In genomic region chr1:15573477-15573876, GRCh38 we compare ENCODE assay signal across 19 cellular contexts. TPM values are rescaled to one million over a fixed set of nuclear protein-coding genes. Genes with fewer than 3 reads are reported as not detected.
DNase-seq lines count a peak whose midpoint lies in the region; ATAC-seq, FAIRE-seq and TF ChIP-seq lines count a peak whose summit lies in the region.
"Had no signal": no experiment of that assay in that cellular context is flagged by ENCODE, and none has a peak within 500 bp of the region (broad histone marks: within the 10 kb centered on the region; RNA-seq: fewer than 3 reads in every experiment).

No MANE protein-coding gene starts in this region.

- H3K36me3 Mint-ChIP-seq in chondrocyte (ENCODE audit: low read depth) (peaks cover 7% of the 10 kb centered on the region), naive B cell (peaks cover 0 to 9% of the 10 kb centered on the region in 2 donors), MCF 10A (ENCODE audit: insufficient read depth, unreplicated experiment) (peaks cover 40% of the 10 kb centered on the region)
- H3K36me3 Mint-ChIP-seq in activated CD8-positive, alpha-beta T cell treated with anti-CD3 and anti-CD28 coated beads for 36 hours (ENCODE audit: low read depth), result peaks cover 38% of the 10 kb centered on the region

- intact Hi-C loops in HepG2 (cut with micrococcal nuclease; ENCODE audit: unreplicated experiment) (no loop called here), right lobe of liver (cut with DNase I) (no loop called here), MCF 10A (cut with micrococcal nuclease) (no loop called here), mammary epithelial cell (cut with micrococcal nuclease) (no loop called here)
- intact Hi-C loops in activated CD8-positive, alpha-beta T cell treated with anti-CD3 and anti-CD28 coated beads for 36 hours (cut with micrococcal nuclease), result no loop called here

- H3K9ac ChIP-seq in HepG2 (ENCODE audit: insufficient read depth, low read depth, low read length) (no peak overlapping the region), mammary epithelial cell (ENCODE audit: insufficient read depth, low read length) (no peak overlapping the region)

- no peak for TF ChIP-seq EP300 in HepG2 (IDR thresholded peaks at IDR 0.05; ENCODE audit: low read depth in 2 of 2, low read length in 2 of 2)
- TF ChIP-seq EP300 in HepG2 (CRISPR knock-in tag; IDR thresholded peaks at IDR 0.05; ENCODE audit: borderline replicate concordance), result no peak

- ATAC-seq in HepG2, result no peak
- ATAC-seq in right lobe of liver, result no peak
- ATAC-seq in naive B cell (ENCODE audit: low read depth in 2 of 2), result no peak
- ATAC-seq in activated CD8-positive, alpha-beta T cell treated with anti-CD3 and anti-CD28 coated beads for 36 hours, result no peak
- ATAC-seq: mucosa of descending colon; pancreas; stimulated activated naive CD8-positive, alpha-beta T cell treated with anti-CD3 and anti-CD28 coated beads, Interleukin-15, Interleukin-2, amounts not matched to agents 100 U/mL and 50 U/mL, for 24 hours had no signal

- H2AFZ ChIP-seq in HepG2 (ENCODE audit: low read length) (no peak overlapping the region), mammary epithelial cell (ENCODE audit: low read depth, low read length) (no peak overlapping the region)

- 0 out of 2 replicates have a peak, but pooled peaks cover 6% of the 10 kb centered on the region for H3K4me1 ChIP-seq in HepG2 (ENCODE audit: insufficient read depth, low read length)
- peaks cover 0 to 17% (median 8%) of the 10 kb centered on the region in 4 donors for H3K4me1 ChIP-seq in right lobe of liver
- H3K4me1 ChIP-seq in mammary epithelial cell (ENCODE audit: insufficient read depth, low read length), result no peaks in the 10 kb centered on the region
- H3K4me1 ChIP-seq: pancreas had no signal

- no peaks in the 10 kb centered on the region for H3K79me2 ChIP-seq in HepG2 (ENCODE audit: insufficient read depth, low read length)
- no peaks in the 10 kb centered on the region for H3K79me2 ChIP-seq in mammary epithelial cell (ENCODE audit: insufficient read depth, low read length)

- H3K4me2 ChIP-seq in HepG2 (ENCODE audit: low read depth, low read length) (no peak overlapping the region), mammary epithelial cell (ENCODE audit: insufficient read depth, low read depth, low read length) (no peak overlapping the region)

- no peak for TF ChIP-seq CTCF in HepG2 (CRISPR knock-in tag; IDR thresholded peaks at IDR 0.05)
- TF ChIP-seq CTCF in right lobe of liver (IDR thresholded peaks at IDR 0.05), result no peak
- no peak for TF ChIP-seq CTCF in chondrocyte (IDR thresholded peaks at IDR 0.05)
- TF ChIP-seq CTCF in MCF 10A (IDR thresholded peaks at IDR 0.05; ENCODE audit: unreplicated experiment), result no peak
- no peak for TF ChIP-seq CTCF in activated CD8-positive, alpha-beta T cell treated with anti-CD3 and anti-CD28 coated beads for 36 hours (IDR thresholded peaks at IDR 0.05)
- no peak for TF ChIP-seq CTCF in mammary epithelial cell (conservative IDR thresholded peaks at IDR 0.05 in 1 of 2, IDR thresholded peaks at IDR 0.05 in 1 of 2; ENCODE audit: extremely low read depth in 1 of 2, insufficient read depth in 1 of 2, low read depth in 1 of 2, low read length in 2 of 2)

- H4K20me1 ChIP-seq in HepG2 (ENCODE audit: insufficient read depth, low read length) (no peaks in the 10 kb centered on the region), mammary epithelial cell (ENCODE audit: insufficient read depth, low read length) (no peaks in the 10 kb centered on the region)

- no peak for TF ChIP-seq POLR2A in HepG2 (IDR thresholded peaks at IDR 0.05; ENCODE audit: insufficient read depth in 1 of 2, low read depth in 2 of 2, low read length in 2 of 2)
- TF ChIP-seq POLR2A in right lobe of liver (IDR thresholded peaks at IDR 0.05), result no peak

- H3K4me3 Mint-ChIP-seq in chondrocyte (ENCODE audit: unreplicated experiment) (peak overlapping the region; percentile 1), naive B cell (peak overlapping the region in 1 of 8 donors; percentile 12), MCF 10A (ENCODE audit: unreplicated experiment) (no peak overlapping the region)
- no peak overlapping the region for H3K4me3 Mint-ChIP-seq in activated CD8-positive, alpha-beta T cell treated with anti-CD3 and anti-CD28 coated beads for 36 hours
- H3K4me3 Mint-ChIP-seq: activated naive CD8-positive, alpha-beta T cell treated with anti-CD3 and anti-CD28 coated beads, Interleukin-2, amount 10 ng/mL, durations not matched to agents 7 days and 5 days had no signal

- H3K27ac Mint-ChIP-seq in chondrocyte (ENCODE audit: unreplicated experiment) (peak overlapping the region; percentile 97), naive B cell (peak overlapping the region in 5 of 6 donors; percentile 11 to 51 (median 33)), MCF 10A (ENCODE audit: low read depth, unreplicated experiment) (no peak overlapping the region)
- no peak overlapping the region for H3K27ac Mint-ChIP-seq in activated CD8-positive, alpha-beta T cell treated with anti-CD3 and anti-CD28 coated beads for 36 hours
- H3K27ac Mint-ChIP-seq: activated naive CD8-positive, alpha-beta T cell treated with anti-CD3 and anti-CD28 coated beads, Interleukin-2, amount 10 ng/mL, durations not matched to agents 7 days and 5 days had no signal

- WGBS in HepG2 (ENCODE audit: low lambda C conversion rate), result 99% methylated on average over 9 of the region's 9 CpGs
- WGBS in right lobe of liver (ENCODE audit: insufficient coverage, low coverage, low lambda C conversion rate, missing lambda C conversion rate), result 87% methylated on average over 9 of the region's 9 CpGs
- WGBS in mammary epithelial cell (ENCODE audit: low coverage, missing lambda C conversion rate), result 91% methylated on average over 8 of the region's 9 CpGs

- CTCF ChIA-PET in HepG2 (lab: Yijun Ruan, JAX; ENCODE audit: low intra/inter-chr PET ratio, low total read pairs) (no interaction called here), MCF 10A (lab: Yijun Ruan, JAX) (interaction anchor here (0.9 kb wide), 1 partner anchor 34 kb away, joined by 3 read pairs; no protein-coding TSS in a partner anchor), mammary epithelial cell (lab: Charles Lee; ENCODE audit: low non-redundant PET) (no interaction called here)
- CTCF ChIA-PET in activated CD8-positive, alpha-beta T cell treated with anti-CD3 and anti-CD28 coated beads for 36 hours (lab: Charles Lee), result no interaction called here

- no peak for DNase-seq in HepG2 (ENCODE audit: low spot score)
- DNase-seq in right lobe of liver, result no peak
- no peak for DNase-seq in chondrocyte (ENCODE audit: low spot score)
- DNase-seq in naive B cell, result no peak
- no peak for DNase-seq in MCF 10A (ENCODE audit: unreplicated experiment)
- DNase-seq in activated CD8-positive, alpha-beta T cell treated with anti-CD3 and anti-CD28 coated beads for 36 hours, result no peak
- no peak for DNase-seq in mammary epithelial cell
- no peak for DNase-seq in frontal cortex (ENCODE audit: low spot score in 2 of 2)
- DNase-seq: activated CD4-positive, alpha-beta T cell treated with anti-CD3 and anti-CD28 coated beads for 48 hours; activated naive CD8-positive, alpha-beta T cell treated with anti-CD3 and anti-CD28 coated beads, Interleukin-2, amount 10 ng/mL, durations not matched to agents 7 days and 5 days; mucosa of descending colon; NCI-H1694; NCI-H446 treated with DMSO at 0.1 percent for 48 hours; pancreas; stimulated activated naive CD8-positive, alpha-beta T cell treated with anti-CD3 and anti-CD28 coated beads, Interleukin-15, Interleukin-2, amounts not matched to agents 100 U/mL and 50 U/mL, for 24 hours had no signal

- TF ChIP-seq RAD21 in HepG2 (CRISPR knock-in tag; IDR thresholded peaks at IDR 0.05), result no peak

- POLR2A ChIA-PET in HepG2 (lab: Yijun Ruan, JAX), result interaction anchor here (0.9 to 1.8 kb wide), 3 partner anchors 11 to 46 kb away, joined by 3 to 4 read pairs (median 4); partner anchors contain the start of genes AGMAT and DNAJC16
- POLR2A ChIA-PET in MCF 10A (lab: Yijun Ruan, JAX), result no interaction called here
- POLR2A ChIA-PET in activated CD8-positive, alpha-beta T cell treated with anti-CD3 and anti-CD28 coated beads for 36 hours (lab: Charles Lee), result no interaction called here

- H3K4me1 Mint-ChIP-seq in chondrocyte (ENCODE audit: low read depth) (peaks cover 35% of the 10 kb centered on the region), naive B cell (peaks cover 17 to 51% (median 32%) of the 10 kb centered on the region in 3 donors), MCF 10A (ENCODE audit: insufficient read depth, unreplicated experiment) (no peaks in the 10 kb centered on the region)
- H3K4me1 Mint-ChIP-seq in activated CD8-positive, alpha-beta T cell treated with anti-CD3 and anti-CD28 coated beads for 36 hours (ENCODE audit: low read depth), result peaks cover 12% of the 10 kb centered on the region

- H3K27me3 ChIP-seq in HepG2 (ENCODE audit: control insufficient read depth in 1 of 2, insufficient read depth in 2 of 2, low read length in 2 of 2) (no peaks in the 10 kb centered on the region), right lobe of liver (no peaks in the 10 kb centered on the region), mammary epithelial cell (ENCODE audit: insufficient read depth, low read length) (no peaks in the 10 kb centered on the region)
- H3K27me3 ChIP-seq: pancreas had no signal

- H3K36me3 ChIP-seq in HepG2 (replicated peaks in 1 of 2; ENCODE audit: control insufficient read depth in 1 of 2, insufficient read depth in 2 of 2, low read length in 2 of 2), result peaks cover 18 to 58% of the 10 kb centered on the region in 2 experiments
- H3K36me3 ChIP-seq in right lobe of liver, result peaks cover 0 to 16% (median 8%) of the 10 kb centered on the region in 4 donors
- no peaks in the 10 kb centered on the region for H3K36me3 ChIP-seq in mammary epithelial cell (ENCODE audit: insufficient read depth, low read length)

- H3K9me3 Mint-ChIP-seq in chondrocyte (ENCODE audit: low read depth) (no peaks in the 10 kb centered on the region), naive B cell (no peaks in the 10 kb centered on the region), MCF 10A (ENCODE audit: unreplicated experiment) (no peaks in the 10 kb centered on the region)
- H3K9me3 Mint-ChIP-seq in activated CD8-positive, alpha-beta T cell treated with anti-CD3 and anti-CD28 coated beads for 36 hours, result no peaks in the 10 kb centered on the region
- H3K9me3 Mint-ChIP-seq: activated naive CD8-positive, alpha-beta T cell treated with anti-CD3 and anti-CD28 coated beads, Interleukin-2, amount 10 ng/mL, durations not matched to agents 7 days and 5 days had no signal

- dilution Hi-C loops in mammary epithelial cell (cut with HindIII; ENCODE audit: low sequenced_read_pairs), result no loop called here

- H3K27ac ChIP-seq in HepG2 (ENCODE audit: extremely low read length, insufficient read depth, low read length) (no peak overlapping the region), right lobe of liver (no peak overlapping the region), mammary epithelial cell (ENCODE audit: insufficient read depth, low read depth, low read length) (no peak overlapping the region)
- H3K27ac ChIP-seq: HL-60, pancreas had no signal

- H3K9me3 ChIP-seq in HepG2 (ENCODE audit: low read length), result no peaks in the 10 kb centered on the region
- no peaks in the 10 kb centered on the region for H3K9me3 ChIP-seq in right lobe of liver
- H3K9me3 ChIP-seq in mammary epithelial cell (replicated peaks; ENCODE audit: insufficient read depth, low read length), result no peaks in the 10 kb centered on the region
- H3K9me3 ChIP-seq: mucosa of descending colon, pancreas had no signal

- in situ Hi-C loops in HepG2 (cut with HindIII; ENCODE audit: extremely low pct_ligation_motif_present, low pct_unique_long_range_greater_than_20kb) (no loop called here), mammary epithelial cell (cut with MboI; ENCODE audit: low sequenced_read_pairs in 2 of 2) (no loop called here)

- H3K4me3 ChIP-seq in HepG2 (replicated peaks in 1 of 3; ENCODE audit: insufficient read depth in 1 of 3, low read depth in 2 of 3, low read length in 3 of 3), result no peak overlapping the region
- no peak overlapping the region for H3K4me3 ChIP-seq in right lobe of liver
- H3K4me3 ChIP-seq in mammary epithelial cell (replicated peaks in 1 of 3; ENCODE audit: insufficient read depth in 1 of 3, low read depth in 2 of 3, low read length in 3 of 3), result no peak overlapping the region
- H3K4me3 ChIP-seq: mucosa of descending colon, pancreas had no signal

- FAIRE-seq in HepG2 (lab: Jason Lieb, UNC) (no peak), frontal cortex (lab: Jason Lieb, UNC) (no peak)
- FAIRE-seq: D721Med, endothelial cell of umbilical vein, islet of Langerhans, pancreas had no signal

- BruUV-seq in HepG2 (replicated peaks; lab: Mats Ljungman, UMichigan) (no TSS peak), MCF 10A (replicated peaks; lab: Mats Ljungman, UMichigan) (no TSS peak), mammary epithelial cell (replicated peaks; lab: Mats Ljungman, UMichigan) (no TSS peak)

- no peaks in the 10 kb centered on the region for H3K27me3 Mint-ChIP-seq in chondrocyte (ENCODE audit: low read depth)
- H3K27me3 Mint-ChIP-seq in naive B cell, result no peaks in the 10 kb centered on the region
- H3K27me3 Mint-ChIP-seq in MCF 10A (ENCODE audit: insufficient read depth, unreplicated experiment), result no peaks in the 10 kb centered on the region
- no peaks in the 10 kb centered on the region for H3K27me3 Mint-ChIP-seq in activated CD8-positive, alpha-beta T cell treated with anti-CD3 and anti-CD28 coated beads for 36 hours
- H3K27me3 Mint-ChIP-seq: activated naive CD8-positive, alpha-beta T cell treated with anti-CD3 and anti-CD28 coated beads, Interleukin-2, amount 10 ng/mL, durations not matched to agents 7 days and 5 days had no signal

RNA-seq across cellular contexts. Expression of gene AGMAT, which starts 11.4 kb away (rescaled TPM):
- total RNA-seq in HepG2 (2016; rRNA removed; fragmentation: Illumina TruSeq; extraction: Trizol) (174 and 216 TPM in 2 replicates), right lobe of liver (10 to 100 TPM; 49.4 to 79.9 (median 66.1) TPM), chondrocyte (0.68 to 1.1 TPM (median 0.82 TPM) in 3 replicates), MCF 10A (2022) (not detected in 2 replicates), mammary epithelial cell (under 1 TPM; 0.28 to 0.83 TPM), frontal cortex (0.82 TPM)
- 22.0 and 25.2 TPM in 2 replicates for total RNA-seq in HepG2 (2016; cell fraction: cytosol; rRNA removed; fragmentation: Illumina TruSeq; extraction: Trizol; ENCODE audit: low read depth)
- 174 and 209 TPM in 2 replicates for total RNA-seq in HepG2 (2016; cell fraction: insoluble cytoplasmic fraction; rRNA removed; fragmentation: Illumina TruSeq; extraction: Trizol)
- total RNA-seq in HepG2 (2016; cell fraction: membrane; rRNA removed; fragmentation: Illumina TruSeq; extraction: Trizol), result 86.5 and 94.9 TPM in 2 replicates
- 61.7 and 71.0 TPM in 2 replicates for total RNA-seq in HepG2 (2016; cell fraction: nucleus; rRNA removed; fragmentation: Illumina TruSeq; extraction: Trizol)
- polyA plus RNA-seq in HepG2 (2011; rRNA removed) (52.6 and 59.1 TPM in 2 replicates), naive B cell (ENCODE audit: low read depth in 6 of 6) (1 to 10 TPM; 2.4 to 7.4 (median 3.8) TPM), mammary epithelial cell (0.50 TPM)
- 56.4 and 64.1 TPM in 2 replicates for polyA plus RNA-seq in HepG2 (2011; cell fraction: cytosol; rRNA removed)
- 19.8 and 21.4 TPM in 2 replicates for polyA plus RNA-seq in HepG2 (2011; cell fraction: nucleus; rRNA removed)
- 42.6 and 66.8 TPM in 2 replicates for polyA plus RNA-seq in HepG2 (2012)
- 17.9 and 21.4 TPM in 2 replicates for polyA plus RNA-seq in HepG2 (2016; cell fraction: cytosol; fragmentation: Illumina TruSeq; extraction: Trizol; ENCODE audit: low read depth)
- polyA plus RNA-seq in HepG2 (2016; cell fraction: insoluble cytoplasmic fraction; fragmentation: Illumina TruSeq; extraction: Trizol; ENCODE audit: low read depth), result 174 and 175 TPM in 2 replicates
- 49.4 and 51.3 TPM in 2 replicates for polyA plus RNA-seq in HepG2 (2016; cell fraction: membrane; fragmentation: Illumina TruSeq; extraction: Trizol; ENCODE audit: low read depth)
- 65.8 and 75.1 TPM in 2 replicates for polyA plus RNA-seq in HepG2 (2016; cell fraction: nucleus; fragmentation: Illumina TruSeq; extraction: Trizol; ENCODE audit: insufficient read depth, low read depth)
- polyA minus RNA-seq in HepG2 (2011; rRNA and poly(A)+ RNA removed; ENCODE audit: low replicate concordance), result 29.8 and 85.0 TPM in 2 replicates
- 46.5 and 48.4 TPM in 2 replicates for polyA minus RNA-seq in HepG2 (2011; cell fraction: cytosol; rRNA and poly(A)+ RNA removed)
- polyA minus RNA-seq in HepG2 (2011; cell fraction: nucleus; rRNA and poly(A)+ RNA removed), result 22.0 and 23.9 TPM in 2 replicates
- total RNA-seq in activated CD8-positive, alpha-beta T cell treated with anti-CD3 and anti-CD28 coated beads for 36 hours, result 10 to 100 TPM; 21.6 to 21.9 TPM
- not detected for polyA minus RNA-seq in mammary epithelial cell

RNA-seq across cellular contexts. Expression of gene DDI2, which starts 43.8 kb away (rescaled TPM):
- total RNA-seq in HepG2 (2016; rRNA removed; fragmentation: Illumina TruSeq; extraction: Trizol), result 25.7 and 34.0 TPM in 2 replicates
- total RNA-seq in HepG2 (2016; cell fraction: cytosol; rRNA removed; fragmentation: Illumina TruSeq; extraction: Trizol; ENCODE audit: low read depth), result 5.9 and 7.5 TPM in 2 replicates
- total RNA-seq in HepG2 (2016; cell fraction: insoluble cytoplasmic fraction; rRNA removed; fragmentation: Illumina TruSeq; extraction: Trizol), result 26.2 and 32.2 TPM in 2 replicates
- total RNA-seq in HepG2 (2016; cell fraction: membrane; rRNA removed; fragmentation: Illumina TruSeq; extraction: Trizol), result 11.2 and 13.9 TPM in 2 replicates
- total RNA-seq in HepG2 (2016; cell fraction: nucleus; rRNA removed; fragmentation: Illumina TruSeq; extraction: Trizol), result 41.5 and 50.4 TPM in 2 replicates
- polyA plus RNA-seq in HepG2 (2011; rRNA removed), result 8.5 and 10.1 TPM in 2 replicates
- polyA plus RNA-seq in HepG2 (2011; cell fraction: cytosol; rRNA removed), result 5.5 and 7.7 TPM in 2 replicates
- 19.8 and 23.2 TPM in 2 replicates for polyA plus RNA-seq in HepG2 (2011; cell fraction: nucleus; rRNA removed)
- polyA plus RNA-seq in HepG2 (2012), result 19.5 and 23.0 TPM in 2 replicates
- polyA plus RNA-seq in HepG2 (2016; cell fraction: cytosol; fragmentation: Illumina TruSeq; extraction: Trizol; ENCODE audit: low read depth), result 1.1 and 1.3 TPM in 2 replicates
- 22.9 and 23.8 TPM in 2 replicates for polyA plus RNA-seq in HepG2 (2016; cell fraction: insoluble cytoplasmic fraction; fragmentation: Illumina TruSeq; extraction: Trizol; ENCODE audit: low read depth)
- 2.7 and 3.3 TPM in 2 replicates for polyA plus RNA-seq in HepG2 (2016; cell fraction: membrane; fragmentation: Illumina TruSeq; extraction: Trizol; ENCODE audit: low read depth)
- polyA plus RNA-seq in HepG2 (2016; cell fraction: nucleus; fragmentation: Illumina TruSeq; extraction: Trizol; ENCODE audit: insufficient read depth, low read depth), result 23.7 and 25.3 TPM in 2 replicates
- polyA minus RNA-seq in HepG2 (2011; rRNA and poly(A)+ RNA removed; ENCODE audit: low replicate concordance), result 38.4 and 51.6 TPM in 2 replicates
- polyA minus RNA-seq in HepG2 (2011; cell fraction: cytosol; rRNA and poly(A)+ RNA removed), result 15.5 and 15.8 TPM in 2 replicates
- 118 and 145 TPM in 2 replicates for polyA minus RNA-seq in HepG2 (2011; cell fraction: nucleus; rRNA and poly(A)+ RNA removed)
- 10 to 100 TPM; 24.9 to 70.0 (median 42.9) TPM for total RNA-seq in right lobe of liver
- total RNA-seq in chondrocyte, result 17.5 to 23.2 TPM (median 20.0 TPM) in 3 replicates
- 1 to 10 TPM; 2.5 to 7.1 (median 5.7) TPM for polyA plus RNA-seq in naive B cell (ENCODE audit: low read depth in 6 of 6)
- 26.6 and 32.7 TPM in 2 replicates for total RNA-seq in MCF 10A (2022)
- total RNA-seq in activated CD8-positive, alpha-beta T cell treated with anti-CD3 and anti-CD28 coated beads for 36 hours, result 10 to 100 TPM; 33.7 to 34.9 TPM
- 10 to 100 TPM; 22.2 to 29.7 TPM for total RNA-seq in mammary epithelial cell
- polyA plus RNA-seq in mammary epithelial cell, result 7.7 TPM
- polyA minus RNA-seq in mammary epithelial cell, result 18.8 TPM
- 11.8 TPM for total RNA-seq in frontal cortex

RNA-seq across cellular contexts. Expression of gene DNAJC16, which starts 46.8 kb away (rescaled TPM):
- total RNA-seq in HepG2 (2016; rRNA removed; fragmentation: Illumina TruSeq; extraction: Trizol) (10.7 and 15.4 TPM in 2 replicates), right lobe of liver (10 to 100 TPM in 4 of 6 experiments, 1 to 10 TPM in 2; 8.4 to 15.0 (median 11.9) TPM), chondrocyte (19.9 to 22.8 TPM (median 20.4 TPM) in 3 replicates), MCF 10A (2022) (17.2 and 26.5 TPM in 2 replicates), mammary epithelial cell (10 to 100 TPM; 16.0 to 23.8 TPM), frontal cortex (16.3 TPM)
- total RNA-seq in HepG2 (2016; cell fraction: cytosol; rRNA removed; fragmentation: Illumina TruSeq; extraction: Trizol; ENCODE audit: low read depth), result 7.3 and 7.8 TPM in 2 replicates
- total RNA-seq in HepG2 (2016; cell fraction: insoluble cytoplasmic fraction; rRNA removed; fragmentation: Illumina TruSeq; extraction: Trizol), result 7.8 and 13.6 TPM in 2 replicates
- total RNA-seq in HepG2 (2016; cell fraction: membrane; rRNA removed; fragmentation: Illumina TruSeq; extraction: Trizol), result 5.1 and 5.5 TPM in 2 replicates
- 15.6 and 16.7 TPM in 2 replicates for total RNA-seq in HepG2 (2016; cell fraction: nucleus; rRNA removed; fragmentation: Illumina TruSeq; extraction: Trizol)
- polyA plus RNA-seq in HepG2 (2011; rRNA removed) (11.4 and 11.7 TPM in 2 replicates), naive B cell (ENCODE audit: low read depth in 6 of 6) (10 to 100 TPM in 4 of 6 donors, 1 to 10 TPM in 2; 8.5 to 15.4 (median 14.4) TPM), mammary epithelial cell (12.1 TPM)
- 3.9 and 5.8 TPM in 2 replicates for polyA plus RNA-seq in HepG2 (2011; cell fraction: cytosol; rRNA removed)
- 7.8 and 8.8 TPM in 2 replicates for polyA plus RNA-seq in HepG2 (2011; cell fraction: nucleus; rRNA removed)
- 12.0 and 15.5 TPM in 2 replicates for polyA plus RNA-seq in HepG2 (2012)
- 0.53 and 0.67 TPM in 2 replicates for polyA plus RNA-seq in HepG2 (2016; cell fraction: cytosol; fragmentation: Illumina TruSeq; extraction: Trizol; ENCODE audit: low read depth)
- polyA plus RNA-seq in HepG2 (2016; cell fraction: insoluble cytoplasmic fraction; fragmentation: Illumina TruSeq; extraction: Trizol; ENCODE audit: low read depth), result 6.7 and 7.3 TPM in 2 replicates
- polyA plus RNA-seq in HepG2 (2016; cell fraction: membrane; fragmentation: Illumina TruSeq; extraction: Trizol; ENCODE audit: low read depth), result 1.7 and 3.2 TPM in 2 replicates
- polyA plus RNA-seq in HepG2 (2016; cell fraction: nucleus; fragmentation: Illumina TruSeq; extraction: Trizol; ENCODE audit: insufficient read depth, low read depth), result 19.2 and 21.4 TPM in 2 replicates
- 20.6 and 25.6 TPM in 2 replicates for polyA minus RNA-seq in HepG2 (2011; rRNA and poly(A)+ RNA removed; ENCODE audit: low replicate concordance)
- polyA minus RNA-seq in HepG2 (2011; cell fraction: cytosol; rRNA and poly(A)+ RNA removed), result 12.1 and 19.7 TPM in 2 replicates
- 14.9 and 20.4 TPM in 2 replicates for polyA minus RNA-seq in HepG2 (2011; cell fraction: nucleus; rRNA and poly(A)+ RNA removed)
- total RNA-seq in activated CD8-positive, alpha-beta T cell treated with anti-CD3 and anti-CD28 coated beads for 36 hours, result 10 to 100 TPM in 1 of 2 experiments, 1 to 10 TPM in 1; 10.0 to 13.0 TPM
- polyA minus RNA-seq in mammary epithelial cell, result 17.4 TPM

RNA-seq across cellular contexts. Expression of gene CASP9, which starts 49.5 kb away (rescaled TPM):
- total RNA-seq in HepG2 (2016; rRNA removed; fragmentation: Illumina TruSeq; extraction: Trizol), result 8.5 and 12.3 TPM in 2 replicates
- 1.1 and 1.3 TPM in 2 replicates for total RNA-seq in HepG2 (2016; cell fraction: cytosol; rRNA removed; fragmentation: Illumina TruSeq; extraction: Trizol; ENCODE audit: low read depth)
- 10.1 and 11.4 TPM in 2 replicates for total RNA-seq in HepG2 (2016; cell fraction: insoluble cytoplasmic fraction; rRNA removed; fragmentation: Illumina TruSeq; extraction: Trizol)
- total RNA-seq in HepG2 (2016; cell fraction: membrane; rRNA removed; fragmentation: Illumina TruSeq; extraction: Trizol), result 3.7 and 4.1 TPM in 2 replicates
- 4.9 and 5.2 TPM in 2 replicates for total RNA-seq in HepG2 (2016; cell fraction: nucleus; rRNA removed; fragmentation: Illumina TruSeq; extraction: Trizol)
- polyA plus RNA-seq in HepG2 (2011; rRNA removed), result 11.5 and 13.1 TPM in 2 replicates
- 10.4 and 11.1 TPM in 2 replicates for polyA plus RNA-seq in HepG2 (2011; cell fraction: cytosol; rRNA removed)
- 24.0 and 32.3 TPM in 2 replicates for polyA plus RNA-seq in HepG2 (2011; cell fraction: nucleus; rRNA removed)
- 4.9 and 7.1 TPM in 2 replicates for polyA plus RNA-seq in HepG2 (2012)
- 1.5 and 1.9 TPM in 2 replicates for polyA plus RNA-seq in HepG2 (2016; cell fraction: cytosol; fragmentation: Illumina TruSeq; extraction: Trizol; ENCODE audit: low read depth)
- 11.9 and 12.9 TPM in 2 replicates for polyA plus RNA-seq in HepG2 (2016; cell fraction: insoluble cytoplasmic fraction; fragmentation: Illumina TruSeq; extraction: Trizol; ENCODE audit: low read depth)
- 3.7 and 4.2 TPM in 2 replicates for polyA plus RNA-seq in HepG2 (2016; cell fraction: membrane; fragmentation: Illumina TruSeq; extraction: Trizol; ENCODE audit: low read depth)
- polyA plus RNA-seq in HepG2 (2016; cell fraction: nucleus; fragmentation: Illumina TruSeq; extraction: Trizol; ENCODE audit: insufficient read depth, low read depth), result 12.8 and 13.5 TPM in 2 replicates
- 14.4 and 219 TPM in 2 replicates for polyA minus RNA-seq in HepG2 (2011; rRNA and poly(A)+ RNA removed; ENCODE audit: low replicate concordance)
- 6.1 and 6.7 TPM in 2 replicates for polyA minus RNA-seq in HepG2 (2011; cell fraction: cytosol; rRNA and poly(A)+ RNA removed)
- 5.2 and 6.5 TPM in 2 replicates for polyA minus RNA-seq in HepG2 (2011; cell fraction: nucleus; rRNA and poly(A)+ RNA removed)
- total RNA-seq in right lobe of liver, result 1 to 10 TPM; 2.3 to 9.0 (median 8.2) TPM
- total RNA-seq in chondrocyte, result 7.6 to 11.6 TPM (median 9.7 TPM) in 3 replicates
- polyA plus RNA-seq in naive B cell (ENCODE audit: low read depth in 6 of 6), result 10 to 100 TPM in 5 of 6 donors, 1 to 10 TPM in 1; 4.8 to 17.7 (median 14.7) TPM
- total RNA-seq in MCF 10A (2022), result 8.9 and 12.1 TPM in 2 replicates
- 10 to 100 TPM in 1 of 2 experiments, 1 to 10 TPM in 1; 9.7 to 11.5 TPM for total RNA-seq in activated CD8-positive, alpha-beta T cell treated with anti-CD3 and anti-CD28 coated beads for 36 hours
- 1 to 10 TPM; 4.8 to 5.0 TPM for total RNA-seq in mammary epithelial cell
- polyA plus RNA-seq in mammary epithelial cell, result 5.2 TPM
- polyA minus RNA-seq in mammary epithelial cell, result 17.1 TPM
- 2.0 TPM for total RNA-seq in frontal cortex

Comparison
In these comparisons a context has a peak if more than half of its experiments do, and no peak if none do; other contexts are left out.
1. H3K27ac Mint-ChIP-seq: peak in chondrocyte (single experiment) and naive B cell (5 of 6); none in MCF 10A (single experiment) and activated CD8-positive, alpha-beta T cell treated with anti-CD3 and anti-CD28 coated beads for 36 hours (single experiment).
2. RNA of gene AGMAT, which starts 11.4 kb away (total RNA-seq): 22.0 to 216 TPM in HepG2, 49.4 to 79.9 TPM in right lobe of liver and 21.6 to 21.9 TPM in activated CD8-positive, alpha-beta T cell treated with anti-CD3 and anti-CD28 coated beads for 36 hours; 0.28 to 0.83 TPM in mammary epithelial cell, 0.68 to 1.1 TPM in chondrocyte, 0.82 TPM in frontal cortex (single experiment) and not detected in MCF 10A; every median in the first group is over 10 times any median in the second.